Comparison of ENCODE assay signal across 31 cellular contexts in the genomic region with DNA sequence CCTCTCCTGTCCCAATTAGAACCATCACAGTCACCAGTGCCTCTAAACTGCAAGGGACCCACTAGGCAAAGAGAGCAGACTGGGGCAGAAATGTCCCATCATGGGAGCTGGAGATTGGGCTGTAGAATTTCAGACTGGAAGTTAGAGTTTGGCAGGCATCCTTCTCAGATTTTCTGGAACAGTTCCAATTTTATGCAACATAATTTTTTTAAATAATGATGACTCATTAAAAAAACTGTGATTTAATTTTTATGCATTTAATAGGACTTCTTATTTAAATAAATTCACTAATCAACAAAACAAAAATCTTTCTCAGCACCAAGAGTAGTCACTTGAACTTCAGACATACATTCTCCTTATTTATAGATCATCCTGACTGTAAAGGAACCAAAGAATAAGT.
"Had no signal": no experiment of that assay in that cellular context is flagged by ENCODE, and none has a peak within 500 bp of the region (broad histone marks: within the 10 kb centered on the region; RNA-seq: fewer than 3 reads in every experiment).

No MANE protein-coding gene starts in this region.

- H3K27me3 ChIP-seq: brain microvascular endothelial cell, foreskin keratinocyte, heart left ventricle, tibial nerve had no signal

- H3K4me3 ChIP-seq: heart left ventricle, psoas muscle, tibial nerve had no signal

- ATAC-seq: activated CD4-positive, CD25-positive, alpha-beta regulatory T cell treated with anti-CD3 and anti-CD28 coated beads, Interleukin-2, amount 50 U/mL, for 24 hours; effector memory CD8-positive, alpha-beta T cell; esophagus mucosa; foreskin keratinocyte; heart left ventricle; naive thymus-derived CD8-positive, alpha-beta T cell; psoas muscle had no signal

- H3K4me1 Mint-ChIP-seq: activated naive CD8-positive, alpha-beta T cell treated with anti-CD3 and anti-CD28 coated beads for 36 hours; central memory CD8-positive, alpha-beta T cell; immature natural killer cell; naive thymus-derived CD8-positive, alpha-beta T cell; neural crest cell had no signal

- H3K4me1 ChIP-seq: foreskin keratinocyte, heart left ventricle, parathyroid adenoma, psoas muscle, tibial nerve had no signal

- DNase-seq: activated CD4-positive, alpha-beta memory T cell treated with anti-CD3 and anti-CD28 coated beads for 36 hours; activated CD4-positive, alpha-beta T cell treated with anti-CD3 and anti-CD28 coated beads for 48 hours; activated CD8-positive, alpha-beta memory T cell treated with anti-CD3 and anti-CD28 coated beads, Interleukin-2, amount 50 U/mL, for 4 hours; activated effector memory CD4-positive, alpha-beta T cell treated with anti-CD3 and anti-CD28 coated beads, Interleukin-2, amount 50 U/mL, for 16 hours; activated naive CD4-positive, alpha-beta T cell treated with anti-CD3 and anti-CD28 coated beads for 36 hours; activated naive CD8-positive, alpha-beta T cell treated with anti-CD3 and anti-CD28 coated beads for 36 hours; activated T-cell treated with anti-CD3 and anti-CD28 coated beads, Interleukin-2, amount 50 U/mL, for 1 hour; amniotic stem cell; brain microvascular endothelial cell; effector memory CD8-positive, alpha-beta T cell; foreskin keratinocyte; heart left ventricle; hypothalamus; immature natural killer cell; midbrain; naive thymus-derived CD8-positive, alpha-beta T cell; nucleus accumbens; psoas muscle; stimulated activated CD4-positive, alpha-beta T cell treated with anti-CD3 and anti-CD28 coated beads, Interleukin-15, amount 100 ng/mL, for 24 hours; stimulated activated CD4-positive, alpha-beta T cell treated with anti-CD3 and anti-CD28 coated beads, Interleukin-2, amount 100 ng/mL, for 24 hours; stimulated activated naive CD4-positive, alpha-beta T cell treated with Interleukin-2 at 50 U/mL for 16 hours; T-helper 9 cell; WERI-Rb-1 had no signal

- H3K27ac Mint-ChIP-seq: activated CD4-positive, alpha-beta memory T cell treated with anti-CD3 and anti-CD28 coated beads for 36 hours; activated naive CD4-positive, alpha-beta T cell treated with anti-CD3 and anti-CD28 coated beads for 36 hours; activated naive CD8-positive, alpha-beta T cell treated with anti-CD3 and anti-CD28 coated beads for 36 hours; activated T-helper 1 cell treated with anti-CD3 and anti-CD28 coated beads, Interleukin-12 subunit alpha, Interleukin-12 subunit beta, Interleukin-2, Interleukin-4 antibody, amounts not matched to agents 30 ng/mL and 10 ng/mL and 1 ng/mL, durations not matched to agents 14 hours and 24 hours and 36 hours; effector memory CD8-positive, alpha-beta T cell; immature natural killer cell; naive thymus-derived CD8-positive, alpha-beta T cell; T-helper 1 cell treated with Interleukin-12 subunit alpha and Interleukin-12 subunit beta and Interleukin-4 antibody, amounts not matched to agents 30 μg/mL and 1 μg/mL, for 36 hours had no signal

- H3K36me3 ChIP-seq: brain microvascular endothelial cell, heart left ventricle, tibial nerve, WERI-Rb-1 had no signal

- H3K36me3 Mint-ChIP-seq: activated CD4-positive, alpha-beta memory T cell treated with anti-CD3 and anti-CD28 coated beads for 36 hours; activated naive CD8-positive, alpha-beta T cell treated with anti-CD3 and anti-CD28 coated beads for 36 hours; naive thymus-derived CD8-positive, alpha-beta T cell had no signal

- H3K9me3 ChIP-seq: psoas muscle had no signal

- H3K4me3 Mint-ChIP-seq: activated CD4-positive, alpha-beta memory T cell treated with anti-CD3 and anti-CD28 coated beads for 36 hours; activated naive CD4-positive, alpha-beta T cell treated with anti-CD3 and anti-CD28 coated beads for 36 hours; activated naive CD8-positive, alpha-beta T cell treated with anti-CD3 and anti-CD28 coated beads for 36 hours; activated T-helper 1 cell treated with anti-CD3 and anti-CD28 coated beads, Interleukin-12 subunit alpha, Interleukin-12 subunit beta, Interleukin-2, Interleukin-4 antibody, amounts not matched to agents 30 ng/mL and 10 ng/mL and 1 ng/mL, durations not matched to agents 14 hours and 24 hours and 36 hours; central memory CD8-positive, alpha-beta T cell; effector memory CD8-positive, alpha-beta T cell; immature natural killer cell; naive thymus-derived CD8-positive, alpha-beta T cell; neural crest cell; T-helper 1 cell treated with Interleukin-12 subunit alpha and Interleukin-12 subunit beta and Interleukin-4 antibody, amounts not matched to agents 30 μg/mL and 1 μg/mL, for 36 hours had no signal

- H3K9me3 Mint-ChIP-seq: activated CD4-positive, alpha-beta memory T cell treated with anti-CD3 and anti-CD28 coated beads for 36 hours; activated naive CD4-positive, alpha-beta T cell treated with anti-CD3 and anti-CD28 coated beads for 36 hours; activated naive CD8-positive, alpha-beta T cell treated with anti-CD3 and anti-CD28 coated beads for 36 hours; activated T-helper 1 cell treated with anti-CD3 and anti-CD28 coated beads, Interleukin-12 subunit alpha, Interleukin-12 subunit beta, Interleukin-2, Interleukin-4 antibody, amounts not matched to agents 30 ng/mL and 10 ng/mL and 1 ng/mL, durations not matched to agents 14 hours and 24 hours and 36 hours; central memory CD8-positive, alpha-beta T cell; effector memory CD8-positive, alpha-beta T cell; T-helper 1 cell treated with Interleukin-12 subunit alpha and Interleukin-12 subunit beta and Interleukin-4 antibody, amounts not matched to agents 30 μg/mL and 1 μg/mL, for 36 hours had no signal

- H3K27ac ChIP-seq: brain microvascular endothelial cell, foreskin keratinocyte, heart left ventricle, parathyroid adenoma, psoas muscle, tibial nerve, WERI-Rb-1 had no signal
